Comparison of ENCODE assay signal across 15 cellular contexts in genomic region chr4:159273841-159274240, GRCh38.
A peak's percentile ranks its signal among the peaks of the same experiment; 100 is the strongest.
DNase-seq lines count a peak whose midpoint lies in the region; ATAC-seq and TF ChIP-seq lines count a peak whose summit lies in the region.
"Had no signal": no experiment of that assay in that cellular context is flagged by ENCODE, and none has a peak within 500 bp of the region (broad histone marks: within the 10 kb centered on the region; RNA-seq: fewer than 3 reads in every experiment).

No MANE protein-coding gene starts in this region.

- H3K27me3 ChIP-seq in GM23248 (replicated peaks; ENCODE audit: insufficient read depth), result no peaks in the 10 kb centered on the region
- no peaks in the 10 kb centered on the region for H3K27me3 ChIP-seq in PC-3 (ENCODE audit: low read length)
- no peaks in the 10 kb centered on the region for H3K27me3 ChIP-seq in gastrocnemius medialis
- H3K27me3 ChIP-seq: BE2C, SJCRH30 had no signal

- no peak for DNase-seq in GM23248
- no peak for DNase-seq in PC-3
- no peak for DNase-seq in caudate nucleus (lab: John Stamatoyannopoulos, UW)
- DNase-seq in gastrocnemius medialis, result peak in 1 of 2 donors; percentile 61
- DNase-seq in activated effector memory CD4-positive, alpha-beta T cell treated with anti-CD3 and anti-CD28 coated beads, Interleukin-2, amount 50 U/mL, for 16 hours, result no peak
- DNase-seq in AG20443 (ENCODE audit: low spot score), result no peak
- DNase-seq: BE2C; Calu3; CD4-positive, alpha-beta memory T cell; MV-4-11; NCI-H1436; NCI-H510A; SJCRH30 had no signal

- WGBS in GM23248 (ENCODE audit: low coverage in 1 of 2, low lambda C conversion rate in 2 of 2, missing lambda C conversion rate in 2 of 2), 2 experiments, result 95 to 98% methylated on average over 9 of the region's 9 CpGs

- H3K79me2 ChIP-seq in GM23248 (ENCODE audit: insufficient read depth) (peaks cover 12% of the 10 kb centered on the region), PC-3 (ENCODE audit: low read length) (no peaks in the 10 kb centered on the region)

- TF ChIP-seq CTCF in PC-3 (conservative IDR thresholded peaks at IDR 0.05; ENCODE audit: low read depth, low read length), result no peak
- no peak for TF ChIP-seq CTCF in gastrocnemius medialis (IDR thresholded peaks at IDR 0.05 in 4 of 5, conservative IDR thresholded peaks at IDR 0.05 in 1 of 5)

- H3K27ac ChIP-seq in GM23248 (no peak overlapping the region), PC-3 (ENCODE audit: low read length) (peak overlapping the region; percentile 33), caudate nucleus (ENCODE audit: low read depth, low read length) (peak overlapping the region; percentile 29), gastrocnemius medialis (peak overlapping the region; percentile 19 to 61 (median 32))
- H3K27ac ChIP-seq: HL-60, SJCRH30 had no signal

- CTCF ChIA-PET in PC-3 (lab: Charles Lee), result no interaction called here

- H3K4me3 ChIP-seq in GM23248 (no peak overlapping the region), PC-3 (ENCODE audit: low read length) (no peak overlapping the region), gastrocnemius medialis (no peak overlapping the region)
- H3K4me3 ChIP-seq: SJCRH30 had no signal

- H3K4me1 ChIP-seq in GM23248 (ENCODE audit: insufficient read depth) (peaks cover 35% of the 10 kb centered on the region), PC-3 (ENCODE audit: insufficient read depth, low read length) (peaks cover 32% of the 10 kb centered on the region), gastrocnemius medialis (peaks cover 45 to 47% of the 10 kb centered on the region in 2 donors)

- H3K4me2 ChIP-seq in GM23248 (ENCODE audit: unreplicated experiment) (peak overlapping the region; percentile 29), PC-3 (ENCODE audit: low read length) (peak overlapping the region; percentile 49)

- no TSS peak for BruUV-seq in PC-3 (replicated peaks; lab: Mats Ljungman, UMichigan)

- H3K36me3 ChIP-seq in GM23248 (ENCODE audit: low read depth) (no peaks in the 10 kb centered on the region), PC-3 (ENCODE audit: low read depth, low read length) (no peaks in the 10 kb centered on the region), gastrocnemius medialis (no peaks in the 10 kb centered on the region)
- H3K36me3 ChIP-seq: SJCRH30 had no signal

- no peak overlapping the region for H2AFZ ChIP-seq in GM23248
- H2AFZ ChIP-seq in PC-3 (ENCODE audit: low read length), result no peak overlapping the region

- 0 out of 2 replicates have a peak, but pooled peaks cover 9% of the 10 kb centered on the region for H3F3A ChIP-seq in GM23248 (ENCODE audit: insufficient read depth)
- no peaks in the 10 kb centered on the region for H3F3A ChIP-seq in PC-3 (ENCODE audit: low read length, unreplicated experiment)

- H3K9ac ChIP-seq in GM23248 (no peak overlapping the region), PC-3 (ENCODE audit: low read length) (no peak overlapping the region)

- H3K9me3 ChIP-seq in GM23248 (ENCODE audit: low read depth) (no peaks in the 10 kb centered on the region), PC-3 (ENCODE audit: low read length) (no peaks in the 10 kb centered on the region), gastrocnemius medialis (no peaks in the 10 kb centered on the region)
- H3K9me3 ChIP-seq: BE2C, SJCRH30 had no signal

- intact Hi-C loops in PC-3 (cut with micrococcal nuclease) (no loop called here), gastrocnemius medialis (cut with DNase I; ENCODE audit: low total_unique reads) (loop anchor here (10.0 kb wide), 1 partner anchor 171 kb away; no protein-coding TSS in a partner anchor)

- in situ Hi-C loops in GM23248 (cut with MboI) (no loop called here), gastrocnemius medialis (cut with MboI; ENCODE audit: low sequenced_read_pairs in 4 of 4) (no loop called here)

- TF ChIP-seq POLR2A in gastrocnemius medialis (IDR thresholded peaks at IDR 0.05), result no peak

- POLR2A ChIA-PET in PC-3 (lab: Charles Lee; ENCODE audit: unreplicated experiment), result no interaction called here

- ATAC-seq in PC-3 (no peak), gastrocnemius medialis (peak in 1 of 2 donors; percentile 18), GM21360 (IDR thresholded peaks at IDR 0.05; ENCODE audit: unreplicated experiment) (no peak)

- no peaks in the 10 kb centered on the region for H3K9me2 ChIP-seq in GM23248 (ENCODE audit: insufficient read depth)
- no peaks in the 10 kb centered on the region for H3K9me2 ChIP-seq in PC-3 (replicated peaks; ENCODE audit: low read length)

- H4K20me1 ChIP-seq in GM23248 (ENCODE audit: insufficient read depth) (no peaks in the 10 kb centered on the region), PC-3 (ENCODE audit: low read length) (no peaks in the 10 kb centered on the region)
